ENCODE assay signal across 15 cellular contexts in genomic region chr3:10367466-10367865, GRCh38.
"Had no signal": no experiment of that assay in that cellular context is flagged by ENCODE, and none has a peak within 500 bp of the region (broad histone marks: within the 10 kb centered on the region; RNA-seq: fewer than 3 reads in every experiment).

No MANE protein-coding gene starts in this region.

- ATAC-seq: natural killer cell had no signal

- H3K4me1 ChIP-seq: prostate gland, right lobe of liver, spleen, suprapubic skin, upper lobe of left lung had no signal

- H3K4me1 Mint-ChIP-seq: natural killer cell had no signal

- H3K36me3 Mint-ChIP-seq: natural killer cell had no signal

- H3K36me3 ChIP-seq: prostate gland, spleen, suprapubic skin, upper lobe of left lung had no signal

- DNase-seq: activated CD4-positive, alpha-beta T cell treated with anti-CD3 and anti-CD28 coated beads, Interleukin-2, amount 50 U/mL, for 4 hours; aorta; effector memory CD4-positive, alpha-beta T cell; hippocampal formation; mucosa of descending colon; natural killer cell; right lobe of liver; spleen; stimulated activated naive CD4-positive, alpha-beta T cell; T-helper 2 cell; upper lobe of left lung had no signal

- H3K9me3 Mint-ChIP-seq: natural killer cell had no signal

- H3K27ac Mint-ChIP-seq: natural killer cell had no signal

- H3K9me3 ChIP-seq: mucosa of descending colon, prostate gland, right lobe of liver, suprapubic skin had no signal

- H3K27ac ChIP-seq: coronary artery, prostate gland, right lobe of liver, spleen, suprapubic skin, upper lobe of left lung had no signal

- H3K27me3 ChIP-seq: right lobe of liver, suprapubic skin, upper lobe of left lung had no signal

- H3K4me3 ChIP-seq: coronary artery, lung, mucosa of descending colon, prostate gland, right lobe of liver, spleen, suprapubic skin, upper lobe of left lung had no signal

- H3K4me3 Mint-ChIP-seq: natural killer cell had no signal
